ENCODE assay signal across 1 cellular context in the genomic region with DNA sequence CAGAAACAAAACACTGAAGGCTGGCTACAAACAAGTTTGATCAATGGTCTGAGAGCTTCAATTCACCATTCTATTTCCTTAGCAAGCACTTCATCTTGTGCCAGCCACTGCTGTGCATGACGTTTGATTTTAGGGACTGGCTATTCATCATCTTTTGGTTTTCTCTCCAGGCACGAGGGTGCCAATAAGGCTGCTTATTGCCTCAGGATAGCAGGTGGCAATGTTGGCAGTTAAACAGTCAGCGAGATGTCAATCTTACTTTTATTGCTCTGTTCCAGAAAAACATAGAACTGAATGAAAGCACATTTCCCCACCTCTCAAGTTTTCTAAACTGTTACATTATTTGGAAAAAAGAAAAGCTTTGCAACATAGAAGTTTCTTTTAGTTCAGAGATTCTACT.
TF ChIP-seq lines count a peak whose summit lies in the region.

No MANE protein-coding gene starts in this region.

TF ChIP-seq in GM23338, 12 proteins besides CTCF, POLR2A, EP300 and RAD21 (continued from another document):
- TF ChIP-seq, protein P1, sequence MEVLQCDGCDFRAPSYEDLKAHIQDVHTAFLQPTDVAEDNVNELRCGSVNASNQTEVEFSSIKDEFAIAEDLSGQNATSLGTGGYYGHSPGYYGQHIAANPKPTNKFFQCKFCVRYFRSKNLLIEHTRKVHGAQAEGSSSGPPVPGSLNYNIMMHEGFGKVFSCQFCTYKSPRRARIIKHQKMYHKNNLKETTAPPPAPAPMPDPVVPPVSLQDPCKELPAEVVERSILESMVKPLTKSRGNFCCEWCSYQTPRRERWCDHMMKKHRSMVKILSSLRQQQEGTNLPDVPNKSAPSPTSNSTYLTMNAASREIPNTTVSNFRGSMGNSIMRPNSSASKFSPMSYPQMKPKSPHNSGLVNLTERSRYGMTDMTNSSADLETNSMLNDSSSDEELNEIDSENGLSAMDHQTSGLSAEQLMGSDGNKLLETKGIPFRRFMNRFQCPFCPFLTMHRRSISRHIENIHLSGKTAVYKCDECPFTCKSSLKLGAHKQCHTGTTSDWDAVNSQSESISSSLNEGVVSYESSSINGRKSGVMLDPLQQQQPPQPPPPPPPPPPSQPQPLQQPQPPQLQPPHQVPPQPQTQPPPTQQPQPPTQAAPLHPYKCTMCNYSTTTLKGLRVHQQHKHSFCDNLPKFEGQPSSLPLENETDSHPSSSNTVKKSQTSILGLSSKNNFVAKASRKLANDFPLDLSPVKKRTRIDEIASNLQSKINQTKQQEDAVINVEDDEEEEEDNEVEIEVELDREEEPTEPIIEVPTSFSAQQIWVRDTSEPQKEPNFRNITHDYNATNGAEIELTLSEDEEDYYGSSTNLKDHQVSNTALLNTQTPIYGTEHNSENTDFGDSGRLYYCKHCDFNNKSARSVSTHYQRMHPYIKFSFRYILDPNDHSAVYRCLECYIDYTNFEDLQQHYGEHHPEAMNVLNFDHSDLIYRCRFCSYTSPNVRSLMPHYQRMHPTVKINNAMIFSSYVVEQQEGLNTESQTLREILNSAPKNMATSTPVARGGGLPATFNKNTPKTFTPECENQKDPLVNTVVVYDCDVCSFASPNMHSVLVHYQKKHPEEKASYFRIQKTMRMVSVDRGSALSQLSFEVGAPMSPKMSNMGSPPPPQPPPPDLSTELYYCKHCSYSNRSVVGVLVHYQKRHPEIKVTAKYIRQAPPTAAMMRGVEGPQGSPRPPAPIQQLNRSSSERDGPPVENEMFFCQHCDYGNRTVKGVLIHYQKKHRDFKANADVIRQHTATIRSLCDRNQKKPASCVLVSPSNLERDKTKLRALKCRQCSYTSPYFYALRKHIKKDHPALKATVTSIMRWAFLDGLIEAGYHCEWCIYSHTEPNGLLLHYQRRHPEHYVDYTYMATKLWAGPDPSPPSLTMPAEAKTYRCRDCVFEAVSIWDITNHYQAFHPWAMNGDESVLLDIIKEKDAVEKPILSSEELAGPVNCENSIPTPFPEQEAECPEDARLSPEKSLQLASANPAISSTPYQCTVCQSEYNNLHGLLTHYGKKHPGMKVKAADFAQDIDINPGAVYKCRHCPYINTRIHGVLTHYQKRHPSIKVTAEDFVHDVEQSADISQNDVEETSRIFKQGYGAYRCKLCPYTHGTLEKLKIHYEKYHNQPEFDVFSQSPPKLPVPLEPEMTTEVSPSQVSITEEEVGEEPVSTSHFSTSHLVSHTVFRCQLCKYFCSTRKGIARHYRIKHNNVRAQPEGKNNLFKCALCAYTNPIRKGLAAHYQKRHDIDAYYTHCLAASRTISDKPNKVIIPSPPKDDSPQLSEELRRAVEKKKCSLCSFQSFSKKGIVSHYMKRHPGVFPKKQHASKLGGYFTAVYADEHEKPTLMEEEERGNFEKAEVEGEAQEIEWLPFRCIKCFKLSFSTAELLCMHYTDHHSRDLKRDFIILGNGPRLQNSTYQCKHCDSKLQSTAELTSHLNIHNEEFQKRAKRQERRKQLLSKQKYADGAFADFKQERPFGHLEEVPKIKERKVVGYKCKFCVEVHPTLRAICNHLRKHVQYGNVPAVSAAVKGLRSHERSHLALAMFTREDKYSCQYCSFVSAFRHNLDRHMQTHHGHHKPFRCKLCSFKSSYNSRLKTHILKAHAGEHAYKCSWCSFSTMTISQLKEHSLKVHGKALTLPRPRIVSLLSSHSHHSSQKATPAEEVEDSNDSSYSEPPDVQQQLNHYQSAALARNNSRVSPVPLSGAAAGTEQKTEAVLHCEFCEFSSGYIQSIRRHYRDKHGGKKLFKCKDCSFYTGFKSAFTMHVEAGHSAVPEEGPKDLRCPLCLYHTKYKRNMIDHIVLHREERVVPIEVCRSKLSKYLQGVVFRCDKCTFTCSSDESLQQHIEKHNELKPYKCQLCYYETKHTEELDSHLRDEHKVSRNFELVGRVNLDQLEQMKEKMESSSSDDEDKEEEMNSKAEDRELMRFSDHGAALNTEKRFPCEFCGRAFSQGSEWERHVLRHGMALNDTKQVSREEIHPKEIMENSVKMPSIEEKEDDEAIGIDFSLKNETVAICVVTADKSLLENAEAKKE (CRISPR knock-in tag; IDR thresholded peaks at IDR 0.05): no peak
- TF ChIP-seq NANOG (IDR thresholded peaks at IDR 0.05; ENCODE audit: borderline replicate concordance): no peak
TF ChIP-seq in GM23338: peak in this region for 0.
